Comparison of ENCODE assay signal across 9 cellular contexts in the genomic region with DNA sequence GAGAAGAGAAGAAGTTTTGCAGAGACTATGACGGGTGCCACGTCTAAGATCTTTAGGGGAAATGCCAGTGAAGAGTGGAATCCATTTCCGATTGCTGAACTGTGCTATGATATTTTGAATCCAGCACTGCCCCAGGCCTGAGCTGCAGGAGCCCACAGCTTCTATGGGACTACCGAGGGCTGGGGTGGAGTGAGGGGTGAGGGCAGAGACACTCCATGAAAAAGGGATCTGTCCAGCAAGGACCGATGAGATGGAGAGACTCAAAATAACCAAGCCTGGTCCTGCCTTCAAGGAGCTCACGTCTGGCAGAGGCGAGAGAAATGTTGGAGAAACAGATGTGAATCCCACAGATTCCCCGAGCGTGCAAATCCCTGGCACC.
DNase-seq lines count a peak whose midpoint lies in the region; ATAC-seq and TF ChIP-seq lines count a peak whose summit lies in the region.
"Had no signal": no experiment of that assay in that cellular context is flagged by ENCODE, and none has a peak within 500 bp of the region (broad histone marks: within the 10 kb centered on the region; RNA-seq: fewer than 3 reads in every experiment).

No MANE protein-coding gene starts in this region.

- no peaks in the 10 kb centered on the region for H3K36me3 ChIP-seq in heart right ventricle
- H3K36me3 ChIP-seq: MG63 had no signal

- peaks cover 12 to 37% (median 26%) of the 10 kb centered on the region in 9 donors for H3K4me1 ChIP-seq in heart right ventricle

- no peak for DNase-seq in heart right ventricle
- DNase-seq in skeletal muscle cell (ENCODE audit: low read depth), result no peak
- no peak for DNase-seq in DMS79 treated with DMSO at 0.1 percent for 48 hours (lab: John Stamatoyannopoulos, UW)
- DNase-seq in NCI-H2227 (lab: John Stamatoyannopoulos, UW; ENCODE audit: unreplicated experiment), result no peak

- H3K27ac ChIP-seq in VCaP (peak overlapping the region; percentile 35; the same call in 1 of the 2 replicates), heart right ventricle (peak overlapping the region; percentile 60 to 92 (median 82))

- WGBS in heart right ventricle, 2 donors, result 16 to 29% methylated on average over 9 of the region's 9 CpGs

- H3K4me3 ChIP-seq in heart right ventricle, result peak overlapping the region in 9 of 10 donors; percentile 6 to 53 (median 45)
- peak overlapping the region; percentile 37 for H3K4me3 ChIP-seq in skeletal muscle cell (ENCODE audit: low read depth, low read length)

- intact Hi-C loops in heart right ventricle (cut with DNase I), result loop anchor here in 3 of 10 donors (1.0 to 10.0 kb wide), 3 partner anchors 61 to 79 kb away; partner anchors contain the start of gene MEF2A (in 1 of the 3)

- no peak for TF ChIP-seq CTCF in VCaP (conservative IDR thresholded peaks at IDR 0.05)
- TF ChIP-seq CTCF in heart right ventricle (IDR thresholded peaks at IDR 0.05), result no peak

- ATAC-seq in GM18498 (IDR thresholded peaks at IDR 0.05; ENCODE audit: unreplicated experiment) (peak; percentile 4), heart right ventricle (peak; percentile 7 to 48 (median 32)), HG03378 (IDR thresholded peaks at IDR 0.05; ENCODE audit: unreplicated experiment) (no peak), HG03175 (IDR thresholded peaks at IDR 0.05; ENCODE audit: unreplicated experiment) (no peak)

- H3K27me3 ChIP-seq in heart right ventricle, result no peaks in the 10 kb centered on the region
- H3K27me3 ChIP-seq: MG63 had no signal

- peaks cover 0 to 4% (median 0%) of the 10 kb centered on the region in 11 donors for H3K9me3 ChIP-seq in heart right ventricle
- H3K9me3 ChIP-seq: MG63 had no signal

Comparison
In these comparisons a context has a peak if more than half of its experiments do, and no peak if none do; other contexts are left out.
1. ATAC-seq: peak in GM18498 (single experiment) and heart right ventricle (8 of 8); none in HG03378 (single experiment) and HG03175 (single experiment).